Comparison of ENCODE assay signal across 2 cellular contexts in the genomic region with DNA sequence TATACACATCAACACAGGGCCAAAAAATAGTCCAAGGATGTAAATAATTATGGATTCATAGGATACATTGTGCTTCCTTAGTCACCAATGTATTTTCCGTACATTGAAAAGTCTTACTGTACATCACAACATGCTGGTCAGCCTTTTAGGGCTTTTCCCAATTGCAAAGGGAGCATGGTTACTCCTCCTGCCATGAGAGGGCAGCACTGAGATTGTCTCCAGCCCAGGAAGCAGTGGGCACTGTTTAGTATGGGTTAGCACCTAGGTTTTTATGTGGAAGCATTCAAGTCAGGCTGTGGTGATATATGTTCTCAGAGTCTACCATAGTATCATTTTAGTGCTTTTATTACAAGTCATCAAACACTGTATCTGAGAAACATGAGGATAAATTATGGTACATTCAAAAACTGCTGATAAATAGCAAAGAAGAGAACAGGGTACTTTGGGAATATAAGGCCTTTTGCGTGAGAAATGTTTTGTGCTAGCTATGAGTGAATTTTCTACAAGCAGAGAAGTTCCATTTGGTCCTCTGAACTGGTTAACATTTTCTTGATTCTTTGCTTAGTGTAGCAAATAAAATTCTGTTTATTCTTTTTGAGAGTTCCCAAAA.
TF ChIP-seq lines count a peak whose summit lies in the region.

No MANE protein-coding gene starts in this region.

TF ChIP-seq in HEK293T, 16 proteins besides CTCF, POLR2A, EP300 and RAD21 (continued from another document):
- no peak for TF ChIP-seq PKNOX1 (IDR thresholded peaks at IDR 0.05)
- TF ChIP-seq ARNT (IDR thresholded peaks at IDR 0.05): no peak

TF ChIP-seq in SK-N-SH treated with all-trans-retinoic acid at 6 μM for 48 hours, 23 proteins besides CTCF, POLR2A, EP300 and RAD21 (continued from another document):
- TF ChIP-seq TSHZ2 (CRISPR knock-in tag; IDR thresholded peaks at IDR 0.05) (no peak), POU6F1 (CRISPR knock-in tag; IDR thresholded peaks at IDR 0.05; ENCODE audit: borderline replicate concordance, low read depth) (no peak), TCF4 (CRISPR knock-in tag; IDR thresholded peaks at IDR 0.05; ENCODE audit: borderline replicate concordance) (no peak), ZNF70 (CRISPR knock-in tag; IDR thresholded peaks at IDR 0.05) (no peak), ZC3H10 (CRISPR knock-in tag; IDR thresholded peaks at IDR 0.05) (no peak), OSR1 (CRISPR knock-in tag; IDR thresholded peaks at IDR 0.05) (no peak), ARNTL (CRISPR knock-in tag; IDR thresholded peaks at IDR 0.05; ENCODE audit: borderline replicate concordance, low read depth) (no peak), RARB (CRISPR knock-in tag; IDR thresholded peaks at IDR 0.05) (no peak), BACH2 (CRISPR knock-in tag; IDR thresholded peaks at IDR 0.05; ENCODE audit: borderline replicate concordance) (no peak), CSRNP3 (CRISPR knock-in tag; IDR thresholded peaks at IDR 0.05) (no peak), ESRRG (CRISPR knock-in tag; IDR thresholded peaks at IDR 0.05) (no peak), ZNF565 (CRISPR knock-in tag; conservative IDR thresholded peaks at IDR 0.05; ENCODE audit: low read depth) (no peak), PPARA (CRISPR knock-in tag; IDR thresholded peaks at IDR 0.05; ENCODE audit: borderline replicate concordance) (no peak), CSDC2 (CRISPR knock-in tag; IDR thresholded peaks at IDR 0.05) (no peak)
